1 cellular context compared by ENCODE assay signal in genomic region chr12:132637811-132638210, GRCh38.
TF ChIP-seq lines count a peak whose summit lies in the region.

No MANE protein-coding gene starts in this region.

TF ChIP-seq in GM23338, 12 proteins besides CTCF, POLR2A, EP300 and RAD21 (continued from another document):
- TF ChIP-seq, protein P1, sequence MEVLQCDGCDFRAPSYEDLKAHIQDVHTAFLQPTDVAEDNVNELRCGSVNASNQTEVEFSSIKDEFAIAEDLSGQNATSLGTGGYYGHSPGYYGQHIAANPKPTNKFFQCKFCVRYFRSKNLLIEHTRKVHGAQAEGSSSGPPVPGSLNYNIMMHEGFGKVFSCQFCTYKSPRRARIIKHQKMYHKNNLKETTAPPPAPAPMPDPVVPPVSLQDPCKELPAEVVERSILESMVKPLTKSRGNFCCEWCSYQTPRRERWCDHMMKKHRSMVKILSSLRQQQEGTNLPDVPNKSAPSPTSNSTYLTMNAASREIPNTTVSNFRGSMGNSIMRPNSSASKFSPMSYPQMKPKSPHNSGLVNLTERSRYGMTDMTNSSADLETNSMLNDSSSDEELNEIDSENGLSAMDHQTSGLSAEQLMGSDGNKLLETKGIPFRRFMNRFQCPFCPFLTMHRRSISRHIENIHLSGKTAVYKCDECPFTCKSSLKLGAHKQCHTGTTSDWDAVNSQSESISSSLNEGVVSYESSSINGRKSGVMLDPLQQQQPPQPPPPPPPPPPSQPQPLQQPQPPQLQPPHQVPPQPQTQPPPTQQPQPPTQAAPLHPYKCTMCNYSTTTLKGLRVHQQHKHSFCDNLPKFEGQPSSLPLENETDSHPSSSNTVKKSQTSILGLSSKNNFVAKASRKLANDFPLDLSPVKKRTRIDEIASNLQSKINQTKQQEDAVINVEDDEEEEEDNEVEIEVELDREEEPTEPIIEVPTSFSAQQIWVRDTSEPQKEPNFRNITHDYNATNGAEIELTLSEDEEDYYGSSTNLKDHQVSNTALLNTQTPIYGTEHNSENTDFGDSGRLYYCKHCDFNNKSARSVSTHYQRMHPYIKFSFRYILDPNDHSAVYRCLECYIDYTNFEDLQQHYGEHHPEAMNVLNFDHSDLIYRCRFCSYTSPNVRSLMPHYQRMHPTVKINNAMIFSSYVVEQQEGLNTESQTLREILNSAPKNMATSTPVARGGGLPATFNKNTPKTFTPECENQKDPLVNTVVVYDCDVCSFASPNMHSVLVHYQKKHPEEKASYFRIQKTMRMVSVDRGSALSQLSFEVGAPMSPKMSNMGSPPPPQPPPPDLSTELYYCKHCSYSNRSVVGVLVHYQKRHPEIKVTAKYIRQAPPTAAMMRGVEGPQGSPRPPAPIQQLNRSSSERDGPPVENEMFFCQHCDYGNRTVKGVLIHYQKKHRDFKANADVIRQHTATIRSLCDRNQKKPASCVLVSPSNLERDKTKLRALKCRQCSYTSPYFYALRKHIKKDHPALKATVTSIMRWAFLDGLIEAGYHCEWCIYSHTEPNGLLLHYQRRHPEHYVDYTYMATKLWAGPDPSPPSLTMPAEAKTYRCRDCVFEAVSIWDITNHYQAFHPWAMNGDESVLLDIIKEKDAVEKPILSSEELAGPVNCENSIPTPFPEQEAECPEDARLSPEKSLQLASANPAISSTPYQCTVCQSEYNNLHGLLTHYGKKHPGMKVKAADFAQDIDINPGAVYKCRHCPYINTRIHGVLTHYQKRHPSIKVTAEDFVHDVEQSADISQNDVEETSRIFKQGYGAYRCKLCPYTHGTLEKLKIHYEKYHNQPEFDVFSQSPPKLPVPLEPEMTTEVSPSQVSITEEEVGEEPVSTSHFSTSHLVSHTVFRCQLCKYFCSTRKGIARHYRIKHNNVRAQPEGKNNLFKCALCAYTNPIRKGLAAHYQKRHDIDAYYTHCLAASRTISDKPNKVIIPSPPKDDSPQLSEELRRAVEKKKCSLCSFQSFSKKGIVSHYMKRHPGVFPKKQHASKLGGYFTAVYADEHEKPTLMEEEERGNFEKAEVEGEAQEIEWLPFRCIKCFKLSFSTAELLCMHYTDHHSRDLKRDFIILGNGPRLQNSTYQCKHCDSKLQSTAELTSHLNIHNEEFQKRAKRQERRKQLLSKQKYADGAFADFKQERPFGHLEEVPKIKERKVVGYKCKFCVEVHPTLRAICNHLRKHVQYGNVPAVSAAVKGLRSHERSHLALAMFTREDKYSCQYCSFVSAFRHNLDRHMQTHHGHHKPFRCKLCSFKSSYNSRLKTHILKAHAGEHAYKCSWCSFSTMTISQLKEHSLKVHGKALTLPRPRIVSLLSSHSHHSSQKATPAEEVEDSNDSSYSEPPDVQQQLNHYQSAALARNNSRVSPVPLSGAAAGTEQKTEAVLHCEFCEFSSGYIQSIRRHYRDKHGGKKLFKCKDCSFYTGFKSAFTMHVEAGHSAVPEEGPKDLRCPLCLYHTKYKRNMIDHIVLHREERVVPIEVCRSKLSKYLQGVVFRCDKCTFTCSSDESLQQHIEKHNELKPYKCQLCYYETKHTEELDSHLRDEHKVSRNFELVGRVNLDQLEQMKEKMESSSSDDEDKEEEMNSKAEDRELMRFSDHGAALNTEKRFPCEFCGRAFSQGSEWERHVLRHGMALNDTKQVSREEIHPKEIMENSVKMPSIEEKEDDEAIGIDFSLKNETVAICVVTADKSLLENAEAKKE (CRISPR knock-in tag; IDR thresholded peaks at IDR 0.05): no peak
- TF ChIP-seq ZNF114 (CRISPR knock-in tag; IDR thresholded peaks at IDR 0.05): no peak
- TF ChIP-seq NANOG (IDR thresholded peaks at IDR 0.05; ENCODE audit: borderline replicate concordance): no peak
- no peak for TF ChIP-seq POLR2AphosphoS5 (IDR thresholded peaks at IDR 0.05; ENCODE audit: low read depth)
- no peak for TF ChIP-seq STAT1 (IDR thresholded peaks at IDR 0.05; ENCODE audit: unreplicated experiment)
- no peak for TF ChIP-seq CREB1 (CRISPR knock-in tag; IDR thresholded peaks at IDR 0.05; ENCODE audit: low read depth)
- no peak for TF ChIP-seq EZH2 (IDR thresholded peaks at IDR 0.05; ENCODE audit: low read depth, unreplicated experiment)
